ENCODE assay signal across 9 cellular contexts in genomic region chr1:230577537-230577936, GRCh38.
"Had no signal": no experiment of that assay in that cellular context is flagged by ENCODE, and none has a peak within 500 bp of the region (broad histone marks: within the 10 kb centered on the region; RNA-seq: fewer than 3 reads in every experiment).

No MANE protein-coding gene starts in this region.

- H3K4me3 ChIP-seq: GM23248, GM23338, HAP-1 had no signal

- H3K27ac ChIP-seq: GM23248 had no signal

- DNase-seq: GM23248, GOT3, H7, H9, HCEC 1CT, HFFc6 had no signal

- H3K9me3 ChIP-seq: HAP-1 had no signal

- H3K4me1 ChIP-seq: HAP-1 had no signal

- H3K36me3 ChIP-seq: HAP-1 had no signal

- ATAC-seq: GM23338, HCT116 had no signal
